In the genomic region with DNA sequence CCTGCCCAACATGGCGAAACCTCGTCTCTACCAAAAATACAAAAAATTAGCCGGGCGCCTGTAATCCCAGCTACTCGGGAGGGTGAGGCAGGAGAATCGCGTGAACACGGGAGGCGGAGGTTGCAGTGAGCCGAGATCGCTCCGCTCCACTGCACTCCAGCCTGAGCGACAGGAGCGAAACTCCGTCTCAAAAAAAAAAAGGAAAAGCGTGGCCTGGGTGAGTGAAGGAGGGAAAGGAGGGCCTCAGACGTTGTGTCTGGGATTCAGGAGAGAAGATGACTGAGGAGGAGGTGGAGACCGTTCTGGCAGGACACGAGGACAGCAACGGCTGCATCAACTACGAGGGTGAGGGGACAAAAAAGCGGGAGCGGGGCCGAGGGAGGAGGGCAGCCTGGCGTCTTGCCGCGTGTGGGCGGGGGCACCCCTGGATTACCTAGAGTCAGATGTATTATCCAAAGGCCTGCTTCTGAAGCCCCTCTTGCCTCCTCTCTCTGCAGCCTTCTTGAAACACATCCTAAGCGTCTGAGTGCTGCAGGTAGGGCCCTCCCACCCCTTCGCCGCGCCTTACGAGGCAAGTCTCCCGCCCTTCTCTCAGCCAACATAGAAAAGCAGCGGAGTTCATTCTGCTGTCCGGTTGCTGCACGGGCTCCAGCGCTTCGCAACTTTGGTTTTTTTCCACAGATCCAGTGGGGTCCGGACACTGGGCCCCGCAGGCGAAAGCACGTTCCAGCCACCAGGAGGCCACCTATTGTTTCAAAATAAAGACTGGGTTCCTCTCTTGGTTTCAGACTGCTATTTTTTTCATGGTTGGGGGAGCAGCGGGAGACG, we compare ENCODE assay signal across 8 cellular contexts. TPM values are rescaled to one million over a fixed set of nuclear protein-coding genes. Genes with fewer than 3 reads are reported as not detected.
A peak's percentile ranks its signal among the peaks of the same experiment; 100 is the strongest.
DNase-seq lines count a peak whose midpoint lies in the region; TF ChIP-seq lines count a peak whose summit lies in the region.

No MANE protein-coding gene starts in this region.

- CTCF ChIA-PET in HEK293T (lab: Yijun Ruan, JAX), result no interaction called here

- no peaks in the 10 kb centered on the region for H3K9me3 ChIP-seq in osteoblast (ENCODE audit: low read depth, low read length)

- no peaks in the 10 kb centered on the region for H3K27me3 Mint-ChIP-seq in activated naive CD8-positive, alpha-beta T cell
- H3K27me3 Mint-ChIP-seq in type B pancreatic cell, result peaks cover 3% of the 10 kb centered on the region

- peak; percentile 74 for TF ChIP-seq CTCF in osteoblast (IDR thresholded peaks at IDR 0.05; ENCODE audit: extremely low read depth, low read depth, low read length)
- TF ChIP-seq CTCF in type B pancreatic cell (conservative IDR thresholded peaks at IDR 0.05), result peak; percentile 77

- H3K9me3 Mint-ChIP-seq in activated naive CD8-positive, alpha-beta T cell (ENCODE audit: low read depth), result no peaks in the 10 kb centered on the region
- no peaks in the 10 kb centered on the region for H3K9me3 Mint-ChIP-seq in type B pancreatic cell

- intact Hi-C loops in head of caudate nucleus (cut with DNase I), result no loop called here

- peak overlapping the region; percentile 92 for H3K4me3 ChIP-seq in osteoblast (ENCODE audit: insufficient read depth, low read length)

- peaks cover 44% of the 10 kb centered on the region for H3K36me3 ChIP-seq in osteoblast (ENCODE audit: insufficient read depth, low read length)

- H3K27me3 ChIP-seq in osteoblast (ENCODE audit: insufficient read depth, low read length), result no peaks in the 10 kb centered on the region

- peaks cover 46% of the 10 kb centered on the region for H3K4me1 Mint-ChIP-seq in activated naive CD8-positive, alpha-beta T cell (ENCODE audit: low read depth)
- H3K4me1 Mint-ChIP-seq in type B pancreatic cell (ENCODE audit: unreplicated experiment), result peaks cover 52% of the 10 kb centered on the region

- H4K20me1 ChIP-seq in osteoblast (ENCODE audit: insufficient read depth, low read length), result peaks cover 36% of the 10 kb centered on the region

- H3K27ac Mint-ChIP-seq in activated naive CD8-positive, alpha-beta T cell, result peak overlapping the region; percentile 90
- H3K27ac Mint-ChIP-seq in type B pancreatic cell, result peak overlapping the region; percentile 100

- H2AFZ ChIP-seq in osteoblast (ENCODE audit: low read length), result peak overlapping the region; percentile 86

- H3K4me2 ChIP-seq in osteoblast (ENCODE audit: insufficient read depth, low read length), result peak overlapping the region; percentile 99

- POLR2A ChIA-PET in HEK293T (lab: Yijun Ruan, JAX), result interaction anchor here (0.6 to 2.4 kb wide), 8 partner anchors 14 to 1357 kb away, joined by 3 to 23 read pairs (median 7); partner anchors contain the start of genes ESYT1, RNF41 and ZC3H10

- peaks cover 18% of the 10 kb centered on the region for H3K36me3 Mint-ChIP-seq in activated naive CD8-positive, alpha-beta T cell
- H3K36me3 Mint-ChIP-seq in type B pancreatic cell, result peaks cover 37% of the 10 kb centered on the region

- peaks cover 34% of the 10 kb centered on the region for H3K4me1 ChIP-seq in osteoblast (ENCODE audit: insufficient read depth, low read length)

- H3K4me3 Mint-ChIP-seq in activated naive CD8-positive, alpha-beta T cell, result peak overlapping the region; percentile 98
- peak overlapping the region; percentile 100 for H3K4me3 Mint-ChIP-seq in type B pancreatic cell

- peak; percentile 84 for DNase-seq in GF-D8 (lab: John Stamatoyannopoulos, UW)
- peak; percentile 48 for DNase-seq in HEK293T (ENCODE audit: extremely low spot score)
- peak; percentile 87 for DNase-seq in NAMALWA (ENCODE audit: low spot score)
- DNase-seq in SK-N-DZ (ENCODE audit: low spot score), result peak; percentile 88
- peak; percentile 37 to 86 (median 65) for DNase-seq in head of caudate nucleus
- DNase-seq in osteoblast (ENCODE audit: insufficient read length, low spot score, missing footprints), result peak; percentile 95
- DNase-seq in type B pancreatic cell (ENCODE audit: extremely low spot score, unreplicated experiment), result peak; percentile 80

- peaks cover 54% of the 10 kb centered on the region for H3K79me2 ChIP-seq in osteoblast (ENCODE audit: insufficient read depth, low read length)

- H3K27ac ChIP-seq in osteoblast (ENCODE audit: low read depth, low read length), result peak overlapping the region; percentile 73

TF ChIP-seq in HEK293T, 16 proteins besides CTCF, POLR2A, EP300 and RAD21:
- TF ChIP-seq L3MBTL2 (conservative IDR thresholded peaks at IDR 0.05) (peak; percentile 93), LEF1 (IDR thresholded peaks at IDR 0.05; ENCODE audit: borderline replicate concordance) (no peak), ZNF384 (IDR thresholded peaks at IDR 0.05) (peak; percentile 77), TARDBP (IDR thresholded peaks at IDR 0.05) (no peak), SP1 (IDR thresholded peaks at IDR 0.05) (no peak), ELF4 (IDR thresholded peaks at IDR 0.05) (no peak)
- TF ChIP-seq, protein P1, sequence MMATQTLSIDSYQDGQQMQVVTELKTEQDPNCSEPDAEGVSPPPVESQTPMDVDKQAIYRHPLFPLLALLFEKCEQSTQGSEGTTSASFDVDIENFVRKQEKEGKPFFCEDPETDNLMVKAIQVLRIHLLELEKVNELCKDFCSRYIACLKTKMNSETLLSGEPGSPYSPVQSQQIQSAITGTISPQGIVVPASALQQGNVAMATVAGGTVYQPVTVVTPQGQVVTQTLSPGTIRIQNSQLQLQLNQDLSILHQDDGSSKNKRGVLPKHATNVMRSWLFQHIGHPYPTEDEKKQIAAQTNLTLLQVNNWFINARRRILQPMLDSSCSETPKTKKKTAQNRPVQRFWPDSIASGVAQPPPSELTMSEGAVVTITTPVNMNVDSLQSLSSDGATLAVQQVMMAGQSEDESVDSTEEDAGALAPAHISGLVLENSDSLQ (IDR thresholded peaks at IDR 0.05), result peak; percentile 83
TF ChIP-seq in HEK293T: peak in this region for 3.

RNA-seq across cellular contexts. Expression of gene MYL6, which starts 0.7 kb away (rescaled TPM):
- polyA plus RNA-seq in SK-N-DZ (2014; cell fraction: cytosol; rRNA removed), result 987 and 1,003 TPM in 2 replicates
- 395 and 729 TPM in 2 replicates for polyA plus RNA-seq in SK-N-DZ (2014; cell fraction: nucleus; rRNA removed)
- total RNA-seq in osteoblast, result 848 and 873 TPM in 2 replicates
- total RNA-seq in type B pancreatic cell (ENCODE audit: low replicate concordance), result 1,223 and 1,943 TPM in 2 replicates

RNA-seq across cellular contexts. Expression of gene MYL6B, which starts 5.0 kb away (rescaled TPM):
- 234 and 235 TPM in 2 replicates for polyA plus RNA-seq in SK-N-DZ (2014; cell fraction: cytosol; rRNA removed)
- 153 and 192 TPM in 2 replicates for polyA plus RNA-seq in SK-N-DZ (2014; cell fraction: nucleus; rRNA removed)
- 49.8 and 53.9 TPM in 2 replicates for total RNA-seq in osteoblast
- 66.2 and 161 TPM in 2 replicates for total RNA-seq in type B pancreatic cell (ENCODE audit: low replicate concordance)

RNA-seq across cellular contexts. Expression of gene ESYT1, which starts 29.3 kb away (rescaled TPM):
- polyA plus RNA-seq in SK-N-DZ (2014; cell fraction: cytosol; rRNA removed), result 52.5 and 91.4 TPM in 2 replicates
- 56.6 and 68.2 TPM in 2 replicates for polyA plus RNA-seq in SK-N-DZ (2014; cell fraction: nucleus; rRNA removed)
- 239 and 304 TPM in 2 replicates for total RNA-seq in osteoblast
- 81.4 and 96.3 TPM in 2 replicates for total RNA-seq in type B pancreatic cell (ENCODE audit: low replicate concordance)

RNA-seq across cellular contexts. Expression of gene SMARCC2, which starts 31.9 kb away (rescaled TPM):
- polyA plus RNA-seq in SK-N-DZ (2014; cell fraction: cytosol; rRNA removed), result 37.5 and 42.6 TPM in 2 replicates
- 113 and 170 TPM in 2 replicates for polyA plus RNA-seq in SK-N-DZ (2014; cell fraction: nucleus; rRNA removed)
- total RNA-seq in osteoblast (65.9 and 70.4 TPM in 2 replicates), type B pancreatic cell (ENCODE audit: low replicate concordance) (92.8 and 147 TPM in 2 replicates)

RNA-seq across cellular contexts. Expression of gene ZC3H10, which starts 39.3 kb away (rescaled TPM):
- polyA plus RNA-seq in SK-N-DZ (2014; cell fraction: cytosol; rRNA removed), result 4.9 and 5.9 TPM in 2 replicates
- polyA plus RNA-seq in SK-N-DZ (2014; cell fraction: nucleus; rRNA removed), result 5.0 and 5.6 TPM in 2 replicates
- total RNA-seq in osteoblast (9.0 and 10.6 TPM in 2 replicates), type B pancreatic cell (ENCODE audit: low replicate concordance) (11.6 and 12.1 TPM in 2 replicates)

Comparison
In these comparisons a context has a peak if more than half of its experiments do, and no peak if none do; other contexts are left out.
1. Peak in every context shown above with its lines: DNase-seq, H3K4me3 ChIP-seq and H3K27ac ChIP-seq.